ENCODE assay signal across 1 cellular context in the genomic region with DNA sequence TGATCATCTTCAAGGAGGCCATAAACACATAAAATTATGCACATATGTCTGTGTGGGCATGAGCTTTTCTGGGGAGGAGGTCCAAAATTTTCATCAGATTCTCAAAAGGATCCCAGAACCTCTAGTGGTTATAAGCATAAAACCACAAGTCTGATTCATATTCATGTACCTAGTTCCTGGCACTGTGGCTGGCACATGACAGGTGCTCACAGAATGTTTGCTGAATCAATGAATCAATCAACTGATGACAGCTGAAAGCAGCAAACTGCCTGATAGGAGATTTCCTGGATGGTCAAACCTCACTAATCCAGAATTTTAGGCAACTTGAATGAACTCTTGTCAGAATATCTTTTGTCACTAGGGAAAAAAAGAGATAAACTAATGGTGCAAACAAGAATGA.
TF ChIP-seq lines count a peak whose summit lies in the region.

No MANE protein-coding gene starts in this region.

TF ChIP-seq in GM12878, 131 proteins besides CTCF, POLR2A, EP300 and RAD21:
- TF ChIP-seq ZNF622 (IDR thresholded peaks at IDR 0.05) (no peak), RUNX3 (IDR thresholded peaks at IDR 0.05; ENCODE audit: low read length) (peak; percentile 19; the same call in 1 of the 2 replicates), PAX8 (IDR thresholded peaks at IDR 0.05) (no peak), BACH1 (IDR thresholded peaks at IDR 0.05; ENCODE audit: borderline replicate concordance) (no peak), CREB1 (IDR thresholded peaks at IDR 0.05; ENCODE audit: low read depth) (no peak)
TF ChIP-seq in GM12878: peak in this region for 1.
